ENCODE assay signal across 30 cellular contexts in genomic region chr4:38164346-38164745, GRCh38.
DNase-seq lines count a peak whose midpoint lies in the region; ATAC-seq lines count a peak whose summit lies in the region.
"Had no signal": no experiment of that assay in that cellular context is flagged by ENCODE, and none has a peak within 500 bp of the region (broad histone marks: within the 10 kb centered on the region; RNA-seq: fewer than 3 reads in every experiment).

No MANE protein-coding gene starts in this region.

- H3K4me3 Mint-ChIP-seq in activated T-cell treated with anti-CD3 and anti-CD28 coated beads, Interleukin-2, amount 50 U/mL, for 72 hours, result peak overlapping the region in 1 of 2 donors; percentile 3
- no peak overlapping the region for H3K4me3 Mint-ChIP-seq in activated T-cell treated with anti-CD3 and anti-CD28 coated beads, Interleukin-2, amount 50 U/mL, for 4 hours
- no peak overlapping the region for H3K4me3 Mint-ChIP-seq in activated T-helper 1 cell treated with anti-CD3 and anti-CD28 coated beads, Interleukin-12 subunit alpha, Interleukin-12 subunit beta, Interleukin-2, Interleukin-4 antibody, amounts not matched to agents 30 ng/mL and 10 ng/mL and 1 ng/mL, durations not matched to agents 14 hours and 24 hours and 36 hours
- H3K4me3 Mint-ChIP-seq: H9, immature natural killer cell, nephron had no signal

- no peaks in the 10 kb centered on the region for H3K36me3 ChIP-seq in GM23248 (ENCODE audit: low read depth)
- H3K36me3 ChIP-seq: BLaER1 treated with 17β-estradiol and CSF1 and Interleukin-3, amounts not matched to agents 10 nM and 100 nM; colonic mucosa; esophagus muscularis mucosa; left ventricle myocardium inferior; WERI-Rb-1 had no signal

- peaks cover 8% of the 10 kb centered on the region in 2 donors for H3K9me3 Mint-ChIP-seq in activated T-cell treated with anti-CD3 and anti-CD28 coated beads, Interleukin-2, amount 50 U/mL, for 72 hours
- H3K9me3 Mint-ChIP-seq in activated T-cell treated with anti-CD3 and anti-CD28 coated beads, Interleukin-2, amount 50 U/mL, for 4 hours, result peaks cover 9% of the 10 kb centered on the region
- peaks cover 29% of the 10 kb centered on the region for H3K9me3 Mint-ChIP-seq in activated T-helper 1 cell treated with anti-CD3 and anti-CD28 coated beads, Interleukin-12 subunit alpha, Interleukin-12 subunit beta, Interleukin-2, Interleukin-4 antibody, amounts not matched to agents 30 ng/mL and 10 ng/mL and 1 ng/mL, durations not matched to agents 14 hours and 24 hours and 36 hours
- H3K9me3 Mint-ChIP-seq: immature natural killer cell had no signal

- no peaks in the 10 kb centered on the region for H3K27me3 ChIP-seq in GM23248 (replicated peaks; ENCODE audit: insufficient read depth)
- H3K27me3 ChIP-seq: BLaER1 treated with 17β-estradiol and CSF1 and Interleukin-3, amounts not matched to agents 10 nM and 100 nM; colonic mucosa; esophagus muscularis mucosa had no signal

- H3F3A ChIP-seq in GM23248 (ENCODE audit: insufficient read depth), result peaks cover 32% of the 10 kb centered on the region

- ATAC-seq in activated T-cell treated with anti-CD3 and anti-CD28 coated beads, Interleukin-2, amount 50 U/mL, for 72 hours (replicated peaks in 1 of 2), result no peak
- ATAC-seq in activated T-cell treated with anti-CD3 and anti-CD28 coated beads, Interleukin-2, amount 50 U/mL, for 4 hours, result no peak
- ATAC-seq in HG03342 (IDR thresholded peaks at IDR 0.05; ENCODE audit: unreplicated experiment), result no peak
- ATAC-seq: right cardiac atrium, SK-N-SH treated with all-trans-retinoic acid at 6 μM for 48 hours had no signal

- 73 to 81% methylated on average over 3 of the region's 3 CpGs for WGBS in GM23248 (ENCODE audit: low coverage in 1 of 2, low lambda C conversion rate in 2 of 2, missing lambda C conversion rate in 2 of 2), 2 experiments

- no peaks in the 10 kb centered on the region for H4K20me1 ChIP-seq in GM23248 (ENCODE audit: insufficient read depth)
- H4K20me1 ChIP-seq: BLaER1 treated with 17β-estradiol and CSF1 and Interleukin-3, amounts not matched to agents 10 nM and 100 nM had no signal

- peaks cover 64% of the 10 kb centered on the region for H3K4me1 Mint-ChIP-seq in activated T-cell treated with anti-CD3 and anti-CD28 coated beads, Interleukin-2, amount 50 U/mL, for 72 hours (ENCODE audit: low read depth)
- peaks cover 66% of the 10 kb centered on the region for H3K4me1 Mint-ChIP-seq in activated T-cell treated with anti-CD3 and anti-CD28 coated beads, Interleukin-2, amount 50 U/mL, for 4 hours (ENCODE audit: low read depth)
- peaks cover 63% of the 10 kb centered on the region for H3K4me1 Mint-ChIP-seq in activated T-helper 1 cell treated with anti-CD3 and anti-CD28 coated beads, Interleukin-12 subunit alpha, Interleukin-12 subunit beta, Interleukin-2, Interleukin-4 antibody, amounts not matched to agents 30 ng/mL and 10 ng/mL and 1 ng/mL, durations not matched to agents 14 hours and 24 hours and 36 hours (ENCODE audit: low read depth)

- H3K27ac Mint-ChIP-seq in activated T-cell treated with anti-CD3 and anti-CD28 coated beads, Interleukin-2, amount 50 U/mL, for 72 hours, result peak overlapping the region; percentile 90
- peak overlapping the region; percentile 86 for H3K27ac Mint-ChIP-seq in activated T-helper 1 cell treated with anti-CD3 and anti-CD28 coated beads, Interleukin-12 subunit alpha, Interleukin-12 subunit beta, Interleukin-2, Interleukin-4 antibody, amounts not matched to agents 30 ng/mL and 10 ng/mL and 1 ng/mL, durations not matched to agents 14 hours and 24 hours and 36 hours
- H3K27ac Mint-ChIP-seq: H9, immature natural killer cell had no signal

- peaks cover 39% of the 10 kb centered on the region for H3K4me1 ChIP-seq in GM23248 (ENCODE audit: insufficient read depth)
- H3K4me1 ChIP-seq: Caco-2, parathyroid adenoma had no signal

- no peak overlapping the region for H3K27ac ChIP-seq in GM23248
- H3K27ac ChIP-seq: colonic mucosa, esophagus muscularis mucosa, HL-60, left ventricle myocardium inferior, parathyroid adenoma, WERI-Rb-1 had no signal

- H2AFZ ChIP-seq in GM23248, result no peak overlapping the region
- H2AFZ ChIP-seq: parathyroid adenoma had no signal

- H3K9ac ChIP-seq in GM23248, result no peak overlapping the region
- H3K9ac ChIP-seq: BLaER1 treated with 17β-estradiol and CSF1 and Interleukin-3, amounts not matched to agents 10 nM and 100 nM; parathyroid adenoma had no signal

- H3K36me3 Mint-ChIP-seq in activated T-cell treated with anti-CD3 and anti-CD28 coated beads, Interleukin-2, amount 50 U/mL, for 72 hours (ENCODE audit: insufficient read depth in 2 of 2), result peaks cover 8 to 22% of the 10 kb centered on the region in 2 donors
- no peaks in the 10 kb centered on the region for H3K36me3 Mint-ChIP-seq in activated T-cell treated with anti-CD3 and anti-CD28 coated beads, Interleukin-2, amount 50 U/mL, for 4 hours (ENCODE audit: insufficient read depth)
- H3K36me3 Mint-ChIP-seq in activated T-helper 1 cell treated with anti-CD3 and anti-CD28 coated beads, Interleukin-12 subunit alpha, Interleukin-12 subunit beta, Interleukin-2, Interleukin-4 antibody, amounts not matched to agents 30 ng/mL and 10 ng/mL and 1 ng/mL, durations not matched to agents 14 hours and 24 hours and 36 hours (ENCODE audit: low read depth), result peaks cover 18% of the 10 kb centered on the region
- H3K36me3 Mint-ChIP-seq: immature natural killer cell had no signal

- H3K9me3 ChIP-seq in GM23248 (ENCODE audit: low read depth), result no peaks in the 10 kb centered on the region
- H3K9me3 ChIP-seq: Caco-2, colonic mucosa had no signal

- H3K27me3 Mint-ChIP-seq in activated T-cell treated with anti-CD3 and anti-CD28 coated beads, Interleukin-2, amount 50 U/mL, for 72 hours (ENCODE audit: low read depth), result no peaks in the 10 kb centered on the region
- no peaks in the 10 kb centered on the region for H3K27me3 Mint-ChIP-seq in activated T-cell treated with anti-CD3 and anti-CD28 coated beads, Interleukin-2, amount 50 U/mL, for 4 hours (ENCODE audit: low read depth)
- peaks cover 3% of the 10 kb centered on the region for H3K27me3 Mint-ChIP-seq in activated T-helper 1 cell treated with anti-CD3 and anti-CD28 coated beads, Interleukin-12 subunit alpha, Interleukin-12 subunit beta, Interleukin-2, Interleukin-4 antibody, amounts not matched to agents 30 ng/mL and 10 ng/mL and 1 ng/mL, durations not matched to agents 14 hours and 24 hours and 36 hours (ENCODE audit: insufficient read depth)

- H3K4me2 ChIP-seq in GM23248 (ENCODE audit: unreplicated experiment), result no peak overlapping the region

- DNase-seq in activated T-cell treated with anti-CD3 and anti-CD28 coated beads, Interleukin-2, amount 50 U/mL, for 72 hours, result no peak
- no peak for DNase-seq in activated T-cell treated with anti-CD3 and anti-CD28 coated beads, Interleukin-2, amount 50 U/mL, for 4 hours
- DNase-seq in GM23248, result peak; percentile 5
- DNase-seq in activated T-helper 1 cell treated with anti-CD3 and anti-CD28 coated beads, Interleukin-12 subunit alpha, Interleukin-12 subunit beta, Interleukin-2, Interleukin-4 antibody, amounts not matched to agents 30 ng/mL and 10 ng/mL and 1 ng/mL, durations not matched to agents 14 hours and 24 hours and 36 hours (ENCODE audit: low spot score), result no peak
- DNase-seq in kidney tubule cell (ENCODE audit: low spot score), result peak; percentile 28
- no peak for DNase-seq in mesenteric fat pad (ENCODE audit: low spot score)
- no peak for DNase-seq in T-helper 1 cell
- DNase-seq: activated CD4-positive, alpha-beta T cell treated with anti-CD3 and anti-CD28 coated beads, Interleukin-2, amount 50 U/mL, for 4 hours; activated T-cell treated with anti-CD3 and anti-CD28 coated beads, Interleukin-2, amount 50 U/mL, for 48 hours; Caco-2; colonic mucosa; effector memory CD4-positive, alpha-beta T cell; H9; hippocampal formation; immature natural killer cell; left ventricle myocardium inferior; NCI-H1105; NCI-H2029; NCI-H2227 treated with DMSO at 0.1 percent for 48 hours; right cardiac atrium; stimulated activated CD4-positive, alpha-beta T cell treated with anti-CD3 and anti-CD28 coated beads, Interleukin-4, amount 100 ng/mL, for 1 hour; stimulated activated naive CD4-positive, alpha-beta T cell; WERI-Rb-1 had no signal

- H3K9me2 ChIP-seq in GM23248 (ENCODE audit: insufficient read depth), result no peaks in the 10 kb centered on the region

- in situ Hi-C loops in GM23248 (cut with MboI), result no loop called here

- intact Hi-C loops in activated T-helper 1 cell treated with anti-CD3 and anti-CD28 coated beads, Interleukin-12 subunit alpha, Interleukin-12 subunit beta, Interleukin-2, Interleukin-4 antibody, amounts not matched to agents 30 ng/mL and 10 ng/mL and 1 ng/mL, durations not matched to agents 14 hours and 24 hours and 36 hours (cut with micrococcal nuclease), result loop anchor here (5.0 kb wide), 6 partner anchors 72 to 693 kb away; partner anchors contain the start of genes TBC1D1 and TLR6

- H3K79me2 ChIP-seq in GM23248 (ENCODE audit: insufficient read depth), result no peaks in the 10 kb centered on the region
- H3K79me2 ChIP-seq: parathyroid adenoma had no signal

- H3K4me3 ChIP-seq in GM23248, result no peak overlapping the region
- H3K4me3 ChIP-seq: BLaER1 treated with 17β-estradiol and CSF1 and Interleukin-3, amounts not matched to agents 10 nM and 100 nM; colonic mucosa; esophagus muscularis mucosa; left ventricle myocardium inferior had no signal

Comparison
In these comparisons a context has a peak if more than half of its experiments do, and no peak if none do; other contexts are left out.
1. DNase-seq: peak in GM23248 (single experiment) and kidney tubule cell (single experiment); none in activated T-cell treated with anti-CD3 and anti-CD28 coated beads, Interleukin-2, amount 50 U/mL, for 72 hours (0 of 2), activated T-cell treated with anti-CD3 and anti-CD28 coated beads, Interleukin-2, amount 50 U/mL, for 4 hours (single experiment), activated T-helper 1 cell treated with anti-CD3 and anti-CD28 coated beads, Interleukin-12 subunit alpha, Interleukin-12 subunit beta, Interleukin-2, Interleukin-4 antibody, amounts not matched to agents 30 ng/mL and 10 ng/mL and 1 ng/mL, durations not matched to agents 14 hours and 24 hours and 36 hours (single experiment), mesenteric fat pad (single experiment) and T-helper 1 cell (0 of 5).